ENCODE assay signal across 8 cellular contexts in the genomic region with DNA sequence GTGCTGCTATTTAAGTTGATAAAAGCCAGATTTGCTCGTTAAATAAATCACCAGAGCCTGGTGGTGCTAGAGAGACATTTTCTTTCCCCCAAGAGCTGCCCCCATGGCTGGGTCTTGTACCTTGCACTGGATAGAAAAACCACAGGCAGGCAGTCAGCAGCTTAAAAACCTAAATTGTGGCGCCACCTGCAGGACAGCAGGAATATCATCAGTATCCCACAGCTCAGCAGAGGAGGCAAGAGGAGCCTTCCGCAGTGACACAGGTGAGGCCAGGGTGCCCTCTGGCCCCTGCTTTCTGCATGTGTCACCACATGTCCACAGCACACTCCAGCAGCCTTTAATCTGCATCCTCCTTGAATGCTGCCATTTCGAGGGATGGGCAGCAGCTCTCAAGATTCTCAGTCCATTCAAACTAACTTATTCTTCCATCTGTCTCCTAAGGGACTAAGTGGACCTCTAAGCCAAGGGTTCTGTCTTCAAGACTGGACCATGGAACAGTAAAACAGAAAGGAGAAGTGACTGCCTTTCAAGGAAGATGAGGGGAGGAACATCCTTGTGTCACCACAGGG. TPM values are rescaled to one million over a fixed set of nuclear protein-coding genes. Genes with fewer than 3 reads are reported as not detected.
DNase-seq lines count a peak whose midpoint lies in the region; ATAC-seq, FAIRE-seq and TF ChIP-seq lines count a peak whose summit lies in the region.

No MANE protein-coding gene starts in this region.

- TF ChIP-seq POLR2A in GM12891 (IDR thresholded peaks at IDR 0.05; ENCODE audit: low read depth, low read length), result no peak

- H3K36me3 Mint-ChIP-seq in memory B cell, result no peaks in the 10 kb centered on the region

- H3K9me3 Mint-ChIP-seq in memory B cell, result no peaks in the 10 kb centered on the region

- FAIRE-seq in GM12891 (lab: Jason Lieb, UNC), result peak; percentile 76

- no peak overlapping the region for H3K4me3 Mint-ChIP-seq in memory B cell

- no peak overlapping the region for H3K27ac Mint-ChIP-seq in memory B cell

- peaks cover 17% of the 10 kb centered on the region for H3K27me3 Mint-ChIP-seq in memory B cell

- ATAC-seq in HG03175 (IDR thresholded peaks at IDR 0.05; ENCODE audit: unreplicated experiment) (peak; percentile 59), memory B cell (ENCODE audit: low read depth) (peak; percentile 32), GM19324 (IDR thresholded peaks at IDR 0.05; ENCODE audit: low FRiP score, unreplicated experiment) (no peak)

- no peaks in the 10 kb centered on the region for H3K4me1 Mint-ChIP-seq in memory B cell

- DNase-seq in GM12891 (ENCODE audit: insufficient read length, low spot score), result peak; percentile 43
- DNase-seq in NCI-H510A (lab: John Stamatoyannopoulos, UW), result peak; percentile 31
- peak; percentile 65 to 78 for DNase-seq in activated CD4-positive, alpha-beta T cell treated with anti-CD3 and anti-CD28 coated beads, Interleukin-2, amount 50 U/mL, for 48 hours
- DNase-seq in ecto neural progenitor cell (ENCODE audit: low spot score), result peak; percentile 78
- no peak for DNase-seq in memory B cell (ENCODE audit: low spot score in 2 of 2)
- peak; percentile 16 to 27 for DNase-seq in stimulated activated CD8-positive, alpha-beta memory T cell treated with anti-CD3 and anti-CD28 coated beads, Interleukin-15, amount 100 ng/mL, for 4 hours (ENCODE audit: low read depth in 2 of 2)

TF ChIP-seq in GM12891, 5 proteins besides CTCF, POLR2A, EP300 and RAD21:
- TF ChIP-seq PAX5 (IDR thresholded peaks at IDR 0.05; ENCODE audit: insufficient read depth, low read length, severe bottlenecking) (no peak), POLR2AphosphoS5 (IDR thresholded peaks at IDR 0.05; ENCODE audit: low read depth, low read length) (no peak), SPI1 (IDR thresholded peaks at IDR 0.05; ENCODE audit: low read depth, low read length) (no peak)

RNA-seq across cellular contexts. Expression of gene PLXNA4, which starts 4.5 kb away (rescaled TPM):
- polyA plus RNA-seq in GM12891 (2012; ENCODE audit: low read depth, missing spikeins), result not detected

Comparison
In these comparisons a context has a peak if more than half of its experiments do, and no peak if none do; other contexts are left out.
1. DNase-seq: peak in GM12891 (single experiment), NCI-H510A (single experiment), activated CD4-positive, alpha-beta T cell treated with anti-CD3 and anti-CD28 coated beads, Interleukin-2, amount 50 U/mL, for 48 hours (2 of 2), ecto neural progenitor cell (single experiment) and stimulated activated CD8-positive, alpha-beta memory T cell treated with anti-CD3 and anti-CD28 coated beads, Interleukin-15, amount 100 ng/mL, for 4 hours (2 of 2); none in memory B cell (0 of 2).